In genomic region chr22:39388261-39389011, GRCh38 we compare ENCODE assay signal across 8 cellular contexts. TPM values are rescaled to one million over a fixed set of nuclear protein-coding genes. Genes with fewer than 3 reads are reported as not detected.
DNase-seq lines count a peak whose midpoint lies in the region; ATAC-seq and TF ChIP-seq lines count a peak whose summit lies in the region.

No MANE protein-coding gene starts in this region.

- no peak for TF ChIP-seq CTCF in lung (IDR thresholded peaks at IDR 0.05; ENCODE audit: control extremely low read depth, extremely low read depth)

- H3K27ac ChIP-seq in lung (ENCODE audit: low read depth in 1 of 2, low read length in 1 of 2) = peak overlapping the region in 1 of 2 donors; percentile 4

- no peaks in the 10 kb centered on the region for H3K27me3 ChIP-seq in lung (ENCODE audit: control insufficient read depth, insufficient read depth)

- H3K36me3 ChIP-seq in lung (ENCODE audit: control insufficient read depth in 2 of 2, insufficient read depth in 2 of 2, low read length in 2 of 2) = no peaks in the 10 kb centered on the region

- 3 to 10% methylated on average over 54 to 56 of the region's 56 CpGs for WGBS in lung, 2 donors

- no peaks in the 10 kb centered on the region for H3K9me3 ChIP-seq in lung (ENCODE audit: control insufficient read depth in 2 of 2, insufficient read depth in 1 of 2, low read length in 1 of 2)

- H3K4me3 ChIP-seq in lung = peak overlapping the region; percentile 34

- TF ChIP-seq POLR2A in GM18526 (IDR thresholded peaks at IDR 0.05; ENCODE audit: extremely low read depth, insufficient read length) = peak; percentile 35

- ATAC-seq in lung (ENCODE audit: insufficient read depth, low FRiP score) = peak; percentile 91
- ATAC-seq in HG02840 (IDR thresholded peaks at IDR 0.05; ENCODE audit: low FRiP score, unreplicated experiment) = no peak

- peak; percentile 51 for DNase-seq in NCI-H2029 (lab: John Stamatoyannopoulos, UW)
- DNase-seq in activated CD4-positive, alpha-beta T cell treated with anti-CD3 and anti-CD28 coated beads, Interleukin-2, amount 50 U/mL, for 48 hours = peak; percentile 82 to 84
- peak; percentile 68 for DNase-seq in effector CD8-positive, alpha-beta T cell (lab: John Stamatoyannopoulos, UW)
- peak; percentile 77 for DNase-seq in lung (ENCODE audit: low spot score)
- DNase-seq in stimulated activated CD4-positive, alpha-beta T cell treated with anti-CD3 and anti-CD28 coated beads, Interleukin-4, amount 100 ng/mL, for 4 hours = peak; percentile 44 to 68
- DNase-seq in NCI-H2107 (lab: John Stamatoyannopoulos, UW) = no peak

- H3K4me1 ChIP-seq in lung (ENCODE audit: control insufficient read depth in 2 of 2, insufficient read depth in 2 of 2, low read length in 2 of 2) = peaks cover 0 to 4% of the 10 kb centered on the region in 2 donors

RNA-seq across cellular contexts. Expression of gene TAB1, which starts 11.1 kb away (rescaled TPM):
- 10 to 100 TPM; 20.2 to 29.7 TPM for total RNA-seq in lung
- 10 to 100 TPM; 13.9 to 16.4 TPM for polyA plus RNA-seq in lung

RNA-seq across cellular contexts. Expression of gene SYNGR1, which starts 38.6 kb away (rescaled TPM):
- 10 to 100 TPM in 1 of 2 donors, 1 to 10 TPM in 1; 4.9 to 13.3 TPM for total RNA-seq in lung
- 1 to 10 TPM; 3.5 to 6.1 TPM for polyA plus RNA-seq in lung
